9 cellular contexts compared by ENCODE assay signal in the genomic region with DNA sequence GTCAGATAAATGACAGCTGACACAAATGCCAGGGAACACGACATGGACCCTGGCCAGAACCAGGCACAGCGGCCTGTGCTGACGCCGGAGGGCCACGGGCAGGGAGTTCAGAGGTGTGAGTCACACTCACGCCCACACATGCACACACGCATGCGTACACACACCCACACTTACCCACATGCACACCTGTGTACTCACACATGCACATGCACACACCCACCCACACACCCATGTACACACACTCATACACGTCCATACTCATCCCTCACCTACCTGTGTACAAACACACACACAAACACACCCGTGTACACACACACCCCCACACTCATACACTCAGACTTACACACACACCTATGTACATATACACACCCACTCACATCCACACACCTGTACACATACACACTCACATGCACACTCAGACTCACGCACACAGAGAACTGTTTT. TPM values are rescaled to one million over a fixed set of nuclear protein-coding genes. Genes with fewer than 3 reads are reported as not detected.
DNase-seq lines count a peak whose midpoint lies in the region; ATAC-seq, FAIRE-seq and TF ChIP-seq lines count a peak whose summit lies in the region.
"Had no signal": no experiment of that assay in that cellular context is flagged by ENCODE, and none has a peak within 500 bp of the region (broad histone marks: within the 10 kb centered on the region; RNA-seq: fewer than 3 reads in every experiment).

No MANE protein-coding gene starts in this region.

- H2BK5ac ChIP-seq in H1 (ENCODE audit: low read depth, low read length) (no peak overlapping the region), neuronal stem cell (ENCODE audit: low read length) (no peak overlapping the region)

- 94% methylated on average over 11 of the region's 11 CpGs; no CpG with 5 or more reads in 1 of the 2 experiments for WGBS in H1 (ENCODE audit: extremely low coverage in 1 of 2, insufficient coverage in 1 of 2, insufficient read length in 1 of 2, insufficient replicate concordance in 2 of 2, low coverage in 1 of 2, low lambda C conversion rate in 2 of 2, missing lambda C conversion rate in 1 of 2), 2 experiments
- WGBS in neuronal stem cell (ENCODE audit: extremely low coverage in 2 of 2, insufficient read length in 2 of 2, insufficient replicate concordance in 1 of 2), 2 donors: 100% methylated on average over 2 of the region's 11 CpGs; no CpG with 5 or more reads in 1 of the 2 donors

- TF ChIP-seq CTCF in H1 (IDR thresholded peaks at IDR 0.05; ENCODE audit: control extremely low read depth in 1 of 3, insufficient read depth in 1 of 3, low read depth in 1 of 3, low read length in 3 of 3): no peak

- in situ Hi-C loops in ACHN (cut with HindIII; ENCODE audit: low pct_ligation_motif_present, low pct_unique_long_range_greater_than_20kb, low sequenced_read_pairs): no loop called here

- H2BK20ac ChIP-seq in H1 (ENCODE audit: low read length): no peak overlapping the region

- DNase-seq in AG08396 (ENCODE audit: low spot score) (peak; percentile 76), NCI-H226 (peak; percentile 48), H1 (ENCODE audit: low read depth in 1 of 2, low spot score in 2 of 2) (no peak), neuronal stem cell (ENCODE audit: low spot score) (no peak), ACHN (no peak), GDM1 (lab: John Stamatoyannopoulos, UW) (no peak)
- DNase-seq: NCI-H446 treated with DMSO at 0.1 percent for 48 hours had no signal

- no peaks in the 10 kb centered on the region; a peak in 1 of 7 replicates for H3K27me3 ChIP-seq in H1 (replicated peaks in 1 of 4; ENCODE audit: control insufficient read depth in 3 of 4, extremely low read depth in 1 of 4, insufficient read depth in 3 of 4, low read length in 3 of 4)
- H3K27me3 ChIP-seq in neuronal stem cell (ENCODE audit: control insufficient read depth in 3 of 3, insufficient read depth in 3 of 3, low read depth in 1 of 3, low read length in 3 of 3): no peaks in the 10 kb centered on the region

- H3K9ac ChIP-seq in H1 (replicated peaks in 1 of 4; ENCODE audit: extremely low read depth in 1 of 4, low read depth in 3 of 4, low read length in 3 of 4) (0 out of 7 replicates have a peak overlapping the region, but pooled peaks of 1 of the 4 experiments have one; percentile 21), neuronal stem cell (ENCODE audit: low read depth, low read length, poor library complexity) (no peak overlapping the region)

- H3K4me2 ChIP-seq in H1 (ENCODE audit: insufficient read depth in 1 of 2, low read depth in 2 of 2, low read length in 2 of 2) (no peak overlapping the region), neuronal stem cell (ENCODE audit: insufficient read depth, low read length, poor library complexity, severe bottlenecking) (no peak overlapping the region)

- TF ChIP-seq EP300 in H1 (IDR thresholded peaks at IDR 0.05; ENCODE audit: borderline replicate concordance in 1 of 2, low read depth in 2 of 2, low read length in 2 of 2): no peak

- FAIRE-seq in H1 (lab: Jason Lieb, UNC): no peak

- peak overlapping the region; percentile 98 for H3K23ac ChIP-seq in H1 (ENCODE audit: insufficient read length)
- H3K23ac ChIP-seq in neuronal stem cell (ENCODE audit: low read depth, low read length, poor library complexity): no peak overlapping the region

- H3K4me3 ChIP-seq in H1 (ENCODE audit: extremely low read depth in 1 of 4, insufficient read depth in 2 of 4, low read depth in 3 of 4, low read length in 4 of 4): no peak overlapping the region
- H3K4me3 ChIP-seq in neuronal stem cell (ENCODE audit: low read length in 2 of 2): peak overlapping the region in 1 of 2 donors; percentile 33

- H2BK12ac ChIP-seq in H1 (ENCODE audit: low read depth, low read length) (0 out of 2 replicates have a peak overlapping the region, but pooled peaks have one; percentile 60), neuronal stem cell (ENCODE audit: low read length) (peak overlapping the region; percentile 24)

- H2BK15ac ChIP-seq in H1 (ENCODE audit: low read length): 0 out of 2 replicates have a peak overlapping the region, but pooled peaks have one; percentile 61
- no peak overlapping the region for H2BK15ac ChIP-seq in neuronal stem cell (ENCODE audit: low read length)

- H3K79me1 ChIP-seq in H1 (ENCODE audit: low read depth, low read length) (peaks cover 41% of the 10 kb centered on the region), neuronal stem cell (ENCODE audit: low read depth, low read length) (peaks cover 34% of the 10 kb centered on the region)

- peak overlapping the region; percentile 42 for H4K91ac ChIP-seq in H1 (replicated peaks; ENCODE audit: insufficient read length, low read length)
- H4K91ac ChIP-seq in neuronal stem cell (ENCODE audit: low read depth, low read length, poor library complexity): no peak overlapping the region

- no peak overlapping the region; the same call in 1 of the 2 replicates for H3K27ac ChIP-seq in H1 (ENCODE audit: low read depth, low read length)
- no peak overlapping the region for H3K27ac ChIP-seq in neuronal stem cell (replicated peaks; ENCODE audit: low read length)

- TF ChIP-seq RAD21 in H1 (IDR thresholded peaks at IDR 0.05 in 1 of 2, conservative IDR thresholded peaks at IDR 0.05 in 1 of 2; ENCODE audit: low read depth in 2 of 2, low read length in 2 of 2): no peak

- no peak for TF ChIP-seq POLR2A in H1 (IDR thresholded peaks at IDR 0.05; ENCODE audit: control extremely low read depth in 1 of 2, low read depth in 2 of 2, low read length in 2 of 2)

- H3K4me1 ChIP-seq in H1 (replicated peaks in 1 of 4; ENCODE audit: control insufficient read depth in 3 of 4, insufficient read depth in 4 of 4, low read length in 3 of 4) (peaks cover 0 to 9% (median under 1%) of the 10 kb centered on the region in 4 experiments; a peak in 3 of 7 replicates), neuronal stem cell (ENCODE audit: control insufficient read depth in 2 of 2, insufficient read depth in 1 of 2, low read depth in 1 of 2, low read length in 2 of 2) (peaks cover 13 to 28% of the 10 kb centered on the region in 2 donors)

- H2AK5ac ChIP-seq in H1 (ENCODE audit: low read depth, low read length) (no peak overlapping the region), neuronal stem cell (ENCODE audit: low read depth, low read length) (no peak overlapping the region)

- no peak overlapping the region for H2BK120ac ChIP-seq in H1 (replicated peaks; ENCODE audit: low read depth, low read length)
- H2BK120ac ChIP-seq in neuronal stem cell (ENCODE audit: low read depth, low read length): no peak overlapping the region

- ATAC-seq in GM18870 (IDR thresholded peaks at IDR 0.05; ENCODE audit: unreplicated experiment) (no peak), HG03280 (IDR thresholded peaks at IDR 0.05; ENCODE audit: unreplicated experiment) (no peak)

- H4K5ac ChIP-seq in H1 (ENCODE audit: insufficient read length, low read depth, low read length): no peak overlapping the region

- H3K9me3 ChIP-seq in H1 (ENCODE audit: insufficient read depth in 2 of 2, low read depth in 1 of 2, low read length in 1 of 2) (no peaks in the 10 kb centered on the region), neuronal stem cell (replicated peaks in 1 of 2; ENCODE audit: control insufficient read depth in 2 of 2, insufficient read depth in 1 of 2, low read depth in 1 of 2, low read length in 2 of 2) (no peaks in the 10 kb centered on the region)

- CTCF ChIA-PET in H1 (lab: Charles Lee; ENCODE audit: partially characterized antibody): interaction anchor here (1.2 to 1.9 kb wide), 3 partner anchors 13 to 22 kb away, joined by 3 to 5 read pairs (median 5); no protein-coding TSS in a partner anchor

- H3K4ac ChIP-seq in H1 (replicated peaks; ENCODE audit: insufficient read length, low read depth, low read length) (no peak overlapping the region), neuronal stem cell (ENCODE audit: low read length) (no peak overlapping the region)

- POLR2A ChIA-PET in H1 (lab: Charles Lee; ENCODE audit: partially characterized antibody): interaction anchor here (0.6 kb wide), 1 partner anchor 13 kb away, joined by 3 read pairs; no protein-coding TSS in a partner anchor

- no peak overlapping the region for H3K56ac ChIP-seq in H1 (replicated peaks; ENCODE audit: insufficient read length, low read depth, low read length)

- peaks cover 23 to 57% of the 10 kb centered on the region in 2 experiments for H4K20me1 ChIP-seq in H1 (replicated peaks in 1 of 2; ENCODE audit: control insufficient read depth in 1 of 2, insufficient read depth in 2 of 2, low read length in 2 of 2)

- peak overlapping the region; percentile 27 for H3K14ac ChIP-seq in H1 (ENCODE audit: insufficient read length)
- no peak overlapping the region for H3K14ac ChIP-seq in neuronal stem cell (ENCODE audit: low read length)

- peaks cover 4% of the 10 kb centered on the region; the same call in 1 of the 2 replicates for H3K23me2 ChIP-seq in H1 (ENCODE audit: low read depth, low read length)

- H4K8ac ChIP-seq in H1 (ENCODE audit: extremely low read depth, insufficient read depth, low read length) (peak overlapping the region; percentile 35; the same call in 1 of the 2 replicates), neuronal stem cell (ENCODE audit: low read depth, low read length) (no peak overlapping the region)

- H3K79me2 ChIP-seq in H1 (ENCODE audit: control insufficient read depth in 1 of 2, insufficient read depth in 2 of 2, low read length in 2 of 2): peaks cover 5 to 90% of the 10 kb centered on the region in 2 experiments

- H3K36me3 ChIP-seq in H1 (ENCODE audit: control insufficient read depth in 2 of 4, insufficient read depth in 4 of 4, low read length in 3 of 4): no peaks in the 10 kb centered on the region; a peak in 4 of 8 replicates
- H3K36me3 ChIP-seq in neuronal stem cell (replicated peaks in 1 of 2; ENCODE audit: control insufficient read depth in 2 of 2, insufficient read depth in 2 of 2, low read length in 2 of 2): peaks cover 3 to 7% of the 10 kb centered on the region in 2 donors

- H3K18ac ChIP-seq in H1 (ENCODE audit: extremely low read depth, low read length): no peak overlapping the region; the same call in 1 of the 2 replicates
- no peak overlapping the region for H3K18ac ChIP-seq in neuronal stem cell (ENCODE audit: low read length)

- H2AFZ ChIP-seq in H1 (ENCODE audit: low read length) (no peak overlapping the region), neuronal stem cell (ENCODE audit: low read length) (no peak overlapping the region)

TF ChIP-seq in H1, 55 proteins besides CTCF, POLR2A, EP300 and RAD21 (continues in another document):
- TF ChIP-seq NANOG (IDR thresholded peaks at IDR 0.05; ENCODE audit: insufficient read depth, low read depth, low read length, poor library complexity, severe bottlenecking): no peak

RNA-seq across cellular contexts. Expression of gene MLLT1, which starts 40.4 kb away (rescaled TPM):
- 42.4 and 45.1 TPM in 2 replicates for total RNA-seq in H1 (2021; fragmentation: NEBNext Ultra II Directional; extraction: Animal tissue kit (Norgen Biotek cat#: 25700))
- polyA plus RNA-seq in H1 (2011; rRNA removed): 18.8 and 27.7 TPM in 2 replicates
- polyA plus RNA-seq in H1 (2011; cell fraction: cytosol; rRNA removed): 19.7 TPM
- 74.8 TPM for polyA plus RNA-seq in H1 (2011; cell fraction: nucleus; rRNA removed)
- polyA plus RNA-seq in H1 (2012, experiment 1 of 2): 24.7 to 35.8 TPM (median 32.5 TPM) in 4 replicates
- 17.2 TPM for polyA plus RNA-seq in H1 (2012, experiment 2 of 2)
- 22.0 TPM for polyA plus RNA-seq in H1 (2013, experiment 1 of 2)
- 21.5 TPM for polyA plus RNA-seq in H1 (2013, experiment 2 of 2)
- polyA minus RNA-seq in H1 (2011; rRNA and poly(A)+ RNA removed): 7.1 and 12.4 TPM in 2 replicates
- polyA minus RNA-seq in H1 (2011; cell fraction: cytosol; rRNA and poly(A)+ RNA removed): 42.9 TPM
- 13.2 TPM for polyA minus RNA-seq in H1 (2011; cell fraction: nucleus; rRNA and poly(A)+ RNA removed)
- 43.3 TPM for polyA plus RNA-seq in neuronal stem cell (2013, experiment 1 of 2)
- polyA plus RNA-seq in neuronal stem cell (2013, experiment 2 of 2): 43.5 TPM

Comparison
In these comparisons a context has a peak if more than half of its experiments do, and no peak if none do; other contexts are left out.
1. DNase-seq: peak in AG08396 (single experiment) and NCI-H226 (single experiment); none in H1 (0 of 2), neuronal stem cell (single experiment), ACHN (single experiment) and GDM1 (single experiment).